In the genomic region with DNA sequence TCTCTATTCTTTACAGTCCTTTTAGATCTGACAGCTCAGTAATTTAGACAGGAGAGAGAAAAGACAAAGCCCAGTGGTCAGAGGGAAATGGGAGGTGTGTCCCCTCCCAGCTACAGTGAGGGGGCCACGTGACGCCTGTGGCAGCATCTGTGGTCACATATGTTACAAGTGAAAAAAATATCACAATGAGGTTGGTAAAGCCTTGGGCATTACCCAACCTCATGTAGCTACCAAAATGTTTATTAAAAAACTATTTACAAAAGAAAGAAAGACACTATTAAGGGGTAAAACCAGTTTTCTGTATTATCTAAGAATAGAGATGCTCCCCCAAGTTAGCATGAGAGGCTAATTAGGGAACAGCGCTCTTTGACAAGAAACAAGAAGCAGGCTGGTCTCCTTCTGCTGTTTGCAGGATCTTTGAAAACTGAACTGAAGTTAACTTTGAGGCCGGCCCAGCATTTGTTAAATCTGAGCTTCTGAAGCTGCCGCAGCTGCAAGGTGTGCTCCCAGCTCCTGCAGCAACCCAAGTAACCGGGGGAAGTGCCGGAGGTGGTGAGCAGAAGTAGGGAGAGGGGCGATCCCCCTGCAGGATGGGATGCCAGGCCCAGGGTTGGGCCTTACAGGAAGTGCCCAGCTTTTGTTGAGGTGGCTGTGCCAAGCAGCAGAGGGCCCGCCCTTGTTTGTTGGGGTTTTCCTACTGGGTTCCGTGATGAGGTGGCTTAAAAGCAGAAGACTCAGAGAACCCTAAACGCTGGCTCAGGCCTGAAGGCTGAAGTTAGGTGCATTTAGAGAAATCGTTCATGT, we compare ENCODE assay signal across 9 cellular contexts. TPM values are rescaled to one million over a fixed set of nuclear protein-coding genes. Genes with fewer than 3 reads are reported as not detected.
DNase-seq lines count a peak whose midpoint lies in the region; ATAC-seq and TF ChIP-seq lines count a peak whose summit lies in the region.
"Had no signal": no experiment of that assay in that cellular context is flagged by ENCODE, and none has a peak within 500 bp of the region (broad histone marks: within the 10 kb centered on the region; RNA-seq: fewer than 3 reads in every experiment).

No MANE protein-coding gene starts in this region.

- no peak for TF ChIP-seq CTCF in body of pancreas (IDR thresholded peaks at IDR 0.05)

- DNase-seq in NCI-H1092 treated with DMSO at 0.1 percent for 48 hours (lab: John Stamatoyannopoulos, UW) (peak; percentile 16), NCI-H1092 (lab: John Stamatoyannopoulos, UW) (no peak), T-helper 17 cell (peak; percentile 48 to 65 (median 60)), body of pancreas (peak; percentile 17 to 61 (median 37)), posterior vena cava (ENCODE audit: low spot score) (peak; percentile 83), DMS79 (lab: John Stamatoyannopoulos, UW) (no peak), A172 (ENCODE audit: low spot score) (no peak)

- H3K4me3 Mint-ChIP-seq in T-helper 17 cell = peak overlapping the region; percentile 90

- ATAC-seq in HG03103 (IDR thresholded peaks at IDR 0.05; ENCODE audit: low read depth, unreplicated experiment) (peak; percentile 59), T-helper 17 cell (peak; percentile 93), body of pancreas (peak; percentile 13)
- ATAC-seq: A549 had no signal

- H3K9me3 ChIP-seq in T-helper 17 cell (ENCODE audit: control insufficient read depth, low read length, poor library complexity, severe bottlenecking) = no peaks in the 10 kb centered on the region
- H3K9me3 ChIP-seq in body of pancreas = no peaks in the 10 kb centered on the region
- H3K9me3 ChIP-seq: A549 had no signal

- intact Hi-C loops in body of pancreas (cut with DNase I) (no loop called here), posterior vena cava (cut with DNase I) (no loop called here)

- H3K4me3 ChIP-seq in body of pancreas = no peak overlapping the region
- H3K4me3 ChIP-seq: A549 had no signal

- no peaks in the 10 kb centered on the region for H3K27me3 Mint-ChIP-seq in T-helper 17 cell

- 50 to 70% methylated on average over 7 to 12 of the region's 12 CpGs for WGBS in body of pancreas, 2 donors

- H3K4me1 Mint-ChIP-seq in T-helper 17 cell = peaks cover 54% of the 10 kb centered on the region

- TF ChIP-seq POLR2A in body of pancreas (IDR thresholded peaks at IDR 0.05) = no peak

- H3K27me3 ChIP-seq in body of pancreas = no peaks in the 10 kb centered on the region

- no peaks in the 10 kb centered on the region for H3K36me3 ChIP-seq in body of pancreas (replicated peaks in 1 of 2; ENCODE audit: insufficient read depth in 1 of 2, low read depth in 2 of 2)

- H3K36me3 Mint-ChIP-seq in T-helper 17 cell (ENCODE audit: low read depth) = no peaks in the 10 kb centered on the region

- H3K4me1 ChIP-seq in body of pancreas = peaks cover 69% of the 10 kb centered on the region
- H3K4me1 ChIP-seq: A549 had no signal

- peak overlapping the region; percentile 98 for H3K27ac Mint-ChIP-seq in T-helper 17 cell

- peak overlapping the region in 3 of 4 donors; percentile 50 to 71 (median 62) for H3K27ac ChIP-seq in body of pancreas
- H3K27ac ChIP-seq: A549 had no signal

RNA-seq across cellular contexts. Expression of gene PLCL2, which starts 42.6 kb away (rescaled TPM):
- total RNA-seq in T-helper 17 cell = 10 to 100 TPM; 53.5 to 55.3 TPM
- total RNA-seq in body of pancreas = 10 to 100 TPM; 13.7 to 25.7 TPM
- total RNA-seq in posterior vena cava = 10 to 100 TPM; 11.9 TPM
- 3.3 and 4.0 TPM in 2 replicates for total RNA-seq in A172 (2014; rRNA removed; shearing (Covaris generic))

Comparison
In these comparisons a context has a peak if more than half of its experiments do, and no peak if none do; other contexts are left out.
1. DNase-seq: peak in NCI-H1092 treated with DMSO at 0.1 percent for 48 hours (single experiment), T-helper 17 cell (3 of 3), body of pancreas (4 of 4) and posterior vena cava (single experiment); none in NCI-H1092 (single experiment), DMS79 (single experiment) and A172 (single experiment).
2. ATAC-seq: peak in every context shown above with its lines; median percentile 93 in T-helper 17 cell; 59 in HG03103; 13 in body of pancreas.